ENCODE assay signal across 14 cellular contexts in the genomic region with DNA sequence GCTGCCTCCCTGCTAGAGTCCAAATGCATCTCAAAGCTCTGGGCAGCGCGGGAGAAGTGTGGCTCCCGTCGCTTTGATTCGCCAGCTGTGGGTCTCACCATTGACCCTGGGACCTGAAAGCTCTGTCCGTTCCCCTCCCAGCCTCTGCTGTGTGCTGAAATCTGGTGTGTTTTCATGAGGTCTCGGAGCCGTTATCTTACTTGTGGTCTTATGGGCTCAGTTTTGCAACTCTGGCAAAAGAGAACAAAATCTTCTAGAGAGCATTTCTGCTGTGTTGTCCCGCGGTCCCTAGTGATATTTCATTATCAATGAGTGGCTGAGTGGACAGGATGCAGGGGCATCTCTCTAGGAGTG. TPM values are rescaled to one million over a fixed set of nuclear protein-coding genes. Genes with fewer than 3 reads are reported as not detected.
DNase-seq lines count a peak whose midpoint lies in the region; ATAC-seq, FAIRE-seq and TF ChIP-seq lines count a peak whose summit lies in the region.
"Had no signal": no experiment of that assay in that cellular context is flagged by ENCODE, and none has a peak within 500 bp of the region (broad histone marks: within the 10 kb centered on the region; RNA-seq: fewer than 3 reads in every experiment).

No MANE protein-coding gene starts in this region.

- intact Hi-C loops in adrenal gland (cut with DNase I), result no loop called here
- intact Hi-C loops in psoas muscle (cut with DNase I), result no loop called here
- intact Hi-C loops in CD4-positive, alpha-beta T cell (cut with DNase I, micrococcal nuclease), result no loop called here

- POLR2A ChIA-PET in CD4-positive, alpha-beta T cell (lab: Charles Lee), result no interaction called here
- POLR2A ChIA-PET in T-cell (lab: Charles Lee), result interaction anchor here in 1 of 2 donors (0.5 kb wide), 1 partner anchor 177 kb away, joined by 6 read pairs; no protein-coding TSS in a partner anchor

- no peak for ATAC-seq in psoas muscle
- no peak for ATAC-seq in CD4-positive, alpha-beta T cell (ENCODE audit: poor library complexity)
- ATAC-seq in T-cell (replicated peaks in 1 of 4), result no peak

- H3K4me3 Mint-ChIP-seq in CD4-positive, alpha-beta T cell, result no peak overlapping the region
- H3K4me3 Mint-ChIP-seq in T-cell, result no peak overlapping the region
- H3K4me3 Mint-ChIP-seq: activated naive CD8-positive, alpha-beta T cell; type B pancreatic cell had no signal

- WGBS in adrenal gland, 4 donors, result 77 to 89% (median 79%) methylated on average over 10 of the region's 10 CpGs
- WGBS in psoas muscle, 3 donors, result 61 to 88% (median 66%) methylated on average over 10 of the region's 10 CpGs

- H2AFZ ChIP-seq in ACC112 (ENCODE audit: low read length, unreplicated experiment), result no peak overlapping the region

- CTCF ChIA-PET in CD4-positive, alpha-beta T cell (lab: Charles Lee), result no interaction called here
- CTCF ChIA-PET in T-cell (lab: Charles Lee), result no interaction called here

- TF ChIP-seq POLR2A in adrenal gland (IDR thresholded peaks at IDR 0.05), result no peak

- no peaks in the 10 kb centered on the region for H3K27me3 ChIP-seq in ACC112 (ENCODE audit: insufficient read depth, low read length)
- H3K27me3 ChIP-seq in adrenal gland, result no peaks in the 10 kb centered on the region
- H3K27me3 ChIP-seq in right atrium auricular region, result no peaks in the 10 kb centered on the region
- no peaks in the 10 kb centered on the region for H3K27me3 ChIP-seq in psoas muscle (ENCODE audit: insufficient read depth in 3 of 3, low read length in 2 of 3)
- no peaks in the 10 kb centered on the region for H3K27me3 ChIP-seq in CD4-positive, alpha-beta T cell (ENCODE audit: control insufficient read depth, insufficient read depth, low read length)

- DNase-seq in adrenal gland (no peak), right atrium auricular region (ENCODE audit: low spot score) (no peak), psoas muscle (no peak), urothelium cell line (ENCODE audit: low spot score) (no peak), T-cell (no peak), AG08395 (ENCODE audit: low spot score) (no peak)
- no peak for DNase-seq in CD4-positive, alpha-beta T cell
- DNase-seq: DMS79 treated with DMSO at 0.1 percent for 48 hours, H7, NCI-H526 had no signal

- H3K27me3 Mint-ChIP-seq in CD4-positive, alpha-beta T cell, result peaks cover 8% of the 10 kb centered on the region
- H3K27me3 Mint-ChIP-seq in T-cell, result peaks cover 3 to 16% of the 10 kb centered on the region in 2 donors

- H3K36me3 ChIP-seq in ACC112 (ENCODE audit: insufficient read depth, low read length) (no peaks in the 10 kb centered on the region), adrenal gland (replicated peaks in 1 of 2) (no peaks in the 10 kb centered on the region), right atrium auricular region (peaks cover 2% of the 10 kb centered on the region), psoas muscle (ENCODE audit: insufficient read depth in 1 of 2, low read depth in 1 of 2) (no peaks in the 10 kb centered on the region)

- H3K4me1 Mint-ChIP-seq in CD4-positive, alpha-beta T cell (ENCODE audit: low read depth), result no peaks in the 10 kb centered on the region
- H3K4me1 Mint-ChIP-seq in T-cell, result no peaks in the 10 kb centered on the region

- H3K4me1 ChIP-seq in ACC112 (ENCODE audit: control insufficient read depth, insufficient read depth, low read length, unreplicated experiment) (peaks cover 76% of the 10 kb centered on the region), adrenal gland (replicated peaks in 1 of 2) (peaks cover 0 to 7% of the 10 kb centered on the region in 2 donors), right atrium auricular region (peaks cover 0 to 81% of the 10 kb centered on the region in 2 donors), psoas muscle (peaks cover 25% of the 10 kb centered on the region)

- H3K36me3 Mint-ChIP-seq in CD4-positive, alpha-beta T cell (ENCODE audit: low read depth), result no peaks in the 10 kb centered on the region
- H3K36me3 Mint-ChIP-seq in T-cell, result no peaks in the 10 kb centered on the region
- H3K36me3 Mint-ChIP-seq: activated naive CD8-positive, alpha-beta T cell; type B pancreatic cell had no signal

- no peak for FAIRE-seq in urothelium cell line (lab: Jason Lieb, UNC)
- FAIRE-seq: TTC549 had no signal

- no peaks in the 10 kb centered on the region for H3K9me3 ChIP-seq in adrenal gland (replicated peaks in 1 of 3)
- no peaks in the 10 kb centered on the region for H3K9me3 ChIP-seq in right atrium auricular region
- H3K9me3 ChIP-seq in psoas muscle, result no peaks in the 10 kb centered on the region
- H3K9me3 ChIP-seq in CD4-positive, alpha-beta T cell (ENCODE audit: control insufficient read depth, low read length), result no peaks in the 10 kb centered on the region

- H3K4me3 ChIP-seq in ACC112 (ENCODE audit: low read depth, low read length) (peak overlapping the region; percentile 68), adrenal gland (no peak overlapping the region), right atrium auricular region (no peak overlapping the region), psoas muscle (peak overlapping the region; percentile 33)

- peaks cover 25% of the 10 kb centered on the region for H3K79me2 ChIP-seq in ACC112 (ENCODE audit: control insufficient read depth, insufficient read depth, low read length, unreplicated experiment)

- H3K27ac Mint-ChIP-seq in CD4-positive, alpha-beta T cell, result no peak overlapping the region
- H3K27ac Mint-ChIP-seq in T-cell, result no peak overlapping the region
- H3K27ac Mint-ChIP-seq: activated naive CD8-positive, alpha-beta T cell; type B pancreatic cell had no signal

- H3K27ac ChIP-seq in ACC112 (ENCODE audit: low read depth, low read length), result peak overlapping the region; percentile 99
- H3K27ac ChIP-seq in adrenal gland, result peak overlapping the region in 3 of 5 donors; percentile 54 to 90 (median 73)
- H3K27ac ChIP-seq in right atrium auricular region, result peak overlapping the region; percentile 80 to 88
- H3K27ac ChIP-seq in psoas muscle, result peak overlapping the region; percentile 74
- H3K27ac ChIP-seq in CD4-positive, alpha-beta T cell (ENCODE audit: low read depth, low read length), result no peak overlapping the region

- no peak for TF ChIP-seq CTCF in adrenal gland (IDR thresholded peaks at IDR 0.05)
- TF ChIP-seq CTCF in right atrium auricular region (IDR thresholded peaks at IDR 0.05), result no peak
- TF ChIP-seq CTCF in psoas muscle (IDR thresholded peaks at IDR 0.05), result no peak
- TF ChIP-seq CTCF in CD4-positive, alpha-beta T cell (IDR thresholded peaks at IDR 0.05), result no peak

- H3K9me3 Mint-ChIP-seq in CD4-positive, alpha-beta T cell, result no peaks in the 10 kb centered on the region
- no peaks in the 10 kb centered on the region for H3K9me3 Mint-ChIP-seq in T-cell
- H3K9me3 Mint-ChIP-seq: type B pancreatic cell had no signal

RNA-seq across cellular contexts. Expression of gene CRISPLD2, which starts 13.3 kb away (rescaled TPM):
- total RNA-seq in adrenal gland (100 to 1,000 TPM in 3 of 8 donors, 10 to 100 TPM in 5; 34.6 to 362 (median 85.3) TPM), right atrium auricular region (10 to 100 TPM; 58.4 to 76.4 TPM), psoas muscle (10 to 100 TPM; 10.2 to 28.6 (median 20.4) TPM), T-cell (1 to 10 TPM in 4 of 5 donors, under 1 TPM in 1; 0.76 to 2.8 (median 1.8) TPM)
- polyA plus RNA-seq in adrenal gland (10 to 100 TPM; 21.0 to 43.8 (median 42.1) TPM), psoas muscle (10 to 100 TPM in 1 of 3 donors, 1 to 10 TPM in 2; 7.1 to 11.5 (median 7.5) TPM)
- total RNA-seq in CD4-positive, alpha-beta T cell, result 1 to 10 TPM; 2.0 to 2.6 TPM

Comparison
In these comparisons a context has a peak if more than half of its experiments do, and no peak if none do; other contexts are left out.
1. H3K4me3 ChIP-seq: peak in ACC112 (single experiment) and psoas muscle (single experiment); none in adrenal gland (0 of 4) and right atrium auricular region (0 of 2).